ENCODE assay signal across 1 cellular context in genomic region chr3:42730294-42730693, GRCh38.
TF ChIP-seq lines count a peak whose summit lies in the region.

No MANE protein-coding gene starts in this region.

TF ChIP-seq in HepG2, 621 proteins besides CTCF, POLR2A, EP300 and RAD21 (continues in another document):
- TF ChIP-seq, protein P1, sequence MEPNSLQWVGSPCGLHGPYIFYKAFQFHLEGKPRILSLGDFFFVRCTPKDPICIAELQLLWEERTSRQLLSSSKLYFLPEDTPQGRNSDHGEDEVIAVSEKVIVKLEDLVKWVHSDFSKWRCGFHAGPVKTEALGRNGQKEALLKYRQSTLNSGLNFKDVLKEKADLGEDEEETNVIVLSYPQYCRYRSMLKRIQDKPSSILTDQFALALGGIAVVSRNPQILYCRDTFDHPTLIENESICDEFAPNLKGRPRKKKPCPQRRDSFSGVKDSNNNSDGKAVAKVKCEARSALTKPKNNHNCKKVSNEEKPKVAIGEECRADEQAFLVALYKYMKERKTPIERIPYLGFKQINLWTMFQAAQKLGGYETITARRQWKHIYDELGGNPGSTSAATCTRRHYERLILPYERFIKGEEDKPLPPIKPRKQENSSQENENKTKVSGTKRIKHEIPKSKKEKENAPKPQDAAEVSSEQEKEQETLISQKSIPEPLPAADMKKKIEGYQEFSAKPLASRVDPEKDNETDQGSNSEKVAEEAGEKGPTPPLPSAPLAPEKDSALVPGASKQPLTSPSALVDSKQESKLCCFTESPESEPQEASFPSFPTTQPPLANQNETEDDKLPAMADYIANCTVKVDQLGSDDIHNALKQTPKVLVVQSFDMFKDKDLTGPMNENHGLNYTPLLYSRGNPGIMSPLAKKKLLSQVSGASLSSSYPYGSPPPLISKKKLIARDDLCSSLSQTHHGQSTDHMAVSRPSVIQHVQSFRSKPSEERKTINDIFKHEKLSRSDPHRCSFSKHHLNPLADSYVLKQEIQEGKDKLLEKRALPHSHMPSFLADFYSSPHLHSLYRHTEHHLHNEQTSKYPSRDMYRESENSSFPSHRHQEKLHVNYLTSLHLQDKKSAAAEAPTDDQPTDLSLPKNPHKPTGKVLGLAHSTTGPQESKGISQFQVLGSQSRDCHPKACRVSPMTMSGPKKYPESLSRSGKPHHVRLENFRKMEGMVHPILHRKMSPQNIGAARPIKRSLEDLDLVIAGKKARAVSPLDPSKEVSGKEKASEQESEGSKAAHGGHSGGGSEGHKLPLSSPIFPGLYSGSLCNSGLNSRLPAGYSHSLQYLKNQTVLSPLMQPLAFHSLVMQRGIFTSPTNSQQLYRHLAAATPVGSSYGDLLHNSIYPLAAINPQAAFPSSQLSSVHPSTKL (CRISPR knock-in tag; IDR thresholded peaks at IDR 0.05): peak; percentile 48
- TF ChIP-seq HNF4A (CRISPR knock-in tag; IDR thresholded peaks at IDR 0.05) (peak; percentile 78), SAP130 (CRISPR knock-in tag; IDR thresholded peaks at IDR 0.05; ENCODE audit: low read depth) (0 out of 2 replicates have a peak, but pooled peaks have one; percentile 11), ZNF644 (CRISPR knock-in tag; IDR thresholded peaks at IDR 0.05; ENCODE audit: low read depth) (0 out of 2 replicates have a peak, but pooled peaks have one; percentile 29), ZNF460 (CRISPR knock-in tag; IDR thresholded peaks at IDR 0.05; ENCODE audit: borderline replicate concordance) (no peak), ZMYM4 (CRISPR knock-in tag; IDR thresholded peaks at IDR 0.05) (peak; percentile 59), MTA3 (CRISPR knock-in tag; IDR thresholded peaks at IDR 0.05) (no peak), SOX6 (IDR thresholded peaks at IDR 0.05) (no peak), SOX6 (CRISPR knock-in tag; IDR thresholded peaks at IDR 0.05) (peak; percentile 65), ESRRA (CRISPR knock-in tag; IDR thresholded peaks at IDR 0.05; ENCODE audit: low read depth) (peak; percentile 37; the same call in 1 of the 2 replicates), SALL1 (CRISPR knock-in tag; IDR thresholded peaks at IDR 0.05) (peak; percentile 45; the same call in 1 of the 2 replicates), PTBP1 (IDR thresholded peaks at IDR 0.05; ENCODE audit: low read depth, low read length, poor library complexity, severe bottlenecking) (no peak), ZNF121 (CRISPR knock-in tag; IDR thresholded peaks at IDR 0.05) (no peak), SMC3 (IDR thresholded peaks at IDR 0.05; ENCODE audit: low read length) (no peak), RXRA (CRISPR knock-in tag; IDR thresholded peaks at IDR 0.05) (peak; percentile 61; the same call in 1 of the 2 replicates), ZBTB38 (CRISPR knock-in tag; IDR thresholded peaks at IDR 0.05) (peak; percentile 33; the same call in 1 of the 2 replicates), NR2C2 (CRISPR knock-in tag; IDR thresholded peaks at IDR 0.05; ENCODE audit: borderline replicate concordance) (peak; percentile 87), ZIK1 (CRISPR knock-in tag; IDR thresholded peaks at IDR 0.05; ENCODE audit: borderline replicate concordance, low read depth) (0 out of 2 replicates have a peak, but pooled peaks have one; percentile 40), DNMT1 (CRISPR knock-in tag; IDR thresholded peaks at IDR 0.05) (no peak), MAX (IDR thresholded peaks at IDR 0.05) (peak; percentile 52; the same call in 1 of the 2 replicates), NR2F2 (IDR thresholded peaks at IDR 0.05; ENCODE audit: borderline replicate concordance, low read depth) (peak; percentile 82), ZFX (CRISPR knock-in tag; IDR thresholded peaks at IDR 0.05; ENCODE audit: low read depth) (peak; percentile 33; the same call in 1 of the 2 replicates), NR2F6 (IDR thresholded peaks at IDR 0.05) (peak; percentile 92), NR2F6 (CRISPR knock-in tag; IDR thresholded peaks at IDR 0.05) (peak; percentile 87), HMG20A (CRISPR knock-in tag; IDR thresholded peaks at IDR 0.05; ENCODE audit: borderline replicate concordance) (0 out of 2 replicates have a peak, but pooled peaks have one; percentile 14), MIER2 (CRISPR knock-in tag; IDR thresholded peaks at IDR 0.05) (0 out of 2 replicates have a peak, but pooled peaks have one; percentile 34), POGZ (CRISPR knock-in tag; IDR thresholded peaks at IDR 0.05) (peak; percentile 69), ZNF740 (CRISPR knock-in tag; IDR thresholded peaks at IDR 0.05) (no peak), ZNF331 (CRISPR knock-in tag; IDR thresholded peaks at IDR 0.05) (0 out of 2 replicates have a peak, but pooled peaks have one; percentile 23), ZNF687 (CRISPR knock-in tag; IDR thresholded peaks at IDR 0.05) (peak; percentile 79), PATZ1 (CRISPR knock-in tag; IDR thresholded peaks at IDR 0.05) (0 out of 2 replicates have a peak, but pooled peaks have one; percentile 28), ZNF616 (CRISPR knock-in tag; IDR thresholded peaks at IDR 0.05; ENCODE audit: low read depth) (0 out of 2 replicates have a peak, but pooled peaks have one; percentile 43), CENPBD1 (CRISPR knock-in tag; IDR thresholded peaks at IDR 0.05; ENCODE audit: borderline replicate concordance, low read depth) (no peak), NCOA2 (CRISPR knock-in tag; IDR thresholded peaks at IDR 0.05) (peak; percentile 38; the same call in 1 of the 2 replicates), RARA (CRISPR knock-in tag; IDR thresholded peaks at IDR 0.05) (0 out of 2 replicates have a peak, but pooled peaks have one; percentile 26), NR2F1 (CRISPR knock-in tag; IDR thresholded peaks at IDR 0.05) (peak; percentile 44 to 59; a peak in 1 of 4 replicates), SOX13 (IDR thresholded peaks at IDR 0.05) (no peak), SOX13 (CRISPR knock-in tag; conservative IDR thresholded peaks at IDR 0.05 in 1 of 2, IDR thresholded peaks at IDR 0.05 in 1 of 2) (peak in 1 of 2 experiments; percentile 78; a peak in 2 of 4 replicates), GATAD2A (CRISPR knock-in tag; IDR thresholded peaks at IDR 0.05) (peak; percentile 60), PPARG (CRISPR knock-in tag; conservative IDR thresholded peaks at IDR 0.05) (no peak), ZNF550 (CRISPR knock-in tag; IDR thresholded peaks at IDR 0.05; ENCODE audit: borderline replicate concordance) (0 out of 2 replicates have a peak, but pooled peaks have one; percentile 41), RXRB (CRISPR knock-in tag; IDR thresholded peaks at IDR 0.05; ENCODE audit: borderline replicate concordance) (0 out of 2 replicates have a peak, but pooled peaks have one; percentile 44), THRA (CRISPR knock-in tag; IDR thresholded peaks at IDR 0.05; ENCODE audit: borderline replicate concordance) (peak; percentile 91; the same call in 1 of the 2 replicates), HNF4G (IDR thresholded peaks at IDR 0.05; ENCODE audit: borderline replicate concordance, low read depth, low read length) (peak; percentile 63), HNF4G (CRISPR knock-in tag; IDR thresholded peaks at IDR 0.05; ENCODE audit: borderline replicate concordance, low read depth) (peak; percentile 30; the same call in 1 of the 2 replicates), SP4 (CRISPR knock-in tag; IDR thresholded peaks at IDR 0.05) (peak; percentile 42; the same call in 1 of the 2 replicates), SP140L (CRISPR knock-in tag; IDR thresholded peaks at IDR 0.05; ENCODE audit: borderline replicate concordance) (no peak)
- TF ChIP-seq, protein P2, sequence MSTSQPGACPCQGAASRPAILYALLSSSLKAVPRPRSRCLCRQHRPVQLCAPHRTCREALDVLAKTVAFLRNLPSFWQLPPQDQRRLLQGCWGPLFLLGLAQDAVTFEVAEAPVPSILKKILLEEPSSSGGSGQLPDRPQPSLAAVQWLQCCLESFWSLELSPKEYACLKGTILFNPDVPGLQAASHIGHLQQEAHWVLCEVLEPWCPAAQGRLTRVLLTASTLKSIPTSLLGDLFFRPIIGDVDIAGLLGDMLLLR (CRISPR knock-in tag; IDR thresholded peaks at IDR 0.05): no peak
- TF ChIP-seq, protein P3, sequence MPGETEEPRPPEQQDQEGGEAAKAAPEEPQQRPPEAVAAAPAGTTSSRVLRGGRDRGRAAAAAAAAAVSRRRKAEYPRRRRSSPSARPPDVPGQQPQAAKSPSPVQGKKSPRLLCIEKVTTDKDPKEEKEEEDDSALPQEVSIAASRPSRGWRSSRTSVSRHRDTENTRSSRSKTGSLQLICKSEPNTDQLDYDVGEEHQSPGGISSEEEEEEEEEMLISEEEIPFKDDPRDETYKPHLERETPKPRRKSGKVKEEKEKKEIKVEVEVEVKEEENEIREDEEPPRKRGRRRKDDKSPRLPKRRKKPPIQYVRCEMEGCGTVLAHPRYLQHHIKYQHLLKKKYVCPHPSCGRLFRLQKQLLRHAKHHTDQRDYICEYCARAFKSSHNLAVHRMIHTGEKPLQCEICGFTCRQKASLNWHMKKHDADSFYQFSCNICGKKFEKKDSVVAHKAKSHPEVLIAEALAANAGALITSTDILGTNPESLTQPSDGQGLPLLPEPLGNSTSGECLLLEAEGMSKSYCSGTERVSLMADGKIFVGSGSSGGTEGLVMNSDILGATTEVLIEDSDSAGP (CRISPR knock-in tag; IDR thresholded peaks at IDR 0.05; ENCODE audit: borderline replicate concordance): peak; percentile 34; the same call in 1 of the 2 replicates
- TF ChIP-seq, protein P4, sequence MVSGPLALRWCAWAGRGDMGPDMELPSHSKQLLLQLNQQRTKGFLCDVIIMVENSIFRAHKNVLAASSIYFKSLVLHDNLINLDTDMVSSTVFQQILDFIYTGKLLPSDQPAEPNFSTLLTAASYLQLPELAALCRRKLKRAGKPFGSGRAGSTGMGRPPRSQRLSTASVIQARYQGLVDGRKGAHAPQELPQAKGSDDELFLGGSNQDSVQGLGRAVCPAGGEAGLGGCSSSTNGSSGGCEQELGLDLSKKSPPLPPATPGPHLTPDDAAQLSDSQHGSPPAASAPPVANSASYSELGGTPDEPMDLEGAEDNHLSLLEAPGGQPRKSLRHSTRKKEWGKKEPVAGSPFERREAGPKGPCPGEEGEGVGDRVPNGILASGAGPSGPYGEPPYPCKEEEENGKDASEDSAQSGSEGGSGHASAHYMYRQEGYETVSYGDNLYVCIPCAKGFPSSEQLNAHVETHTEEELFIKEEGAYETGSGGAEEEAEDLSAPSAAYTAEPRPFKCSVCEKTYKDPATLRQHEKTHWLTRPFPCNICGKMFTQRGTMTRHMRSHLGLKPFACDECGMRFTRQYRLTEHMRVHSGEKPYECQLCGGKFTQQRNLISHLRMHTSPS (CRISPR knock-in tag; IDR thresholded peaks at IDR 0.05; ENCODE audit: low read depth): peak; percentile 36; the same call in 1 of the 2 replicates
